8 cellular contexts compared by ENCODE assay signal in the genomic region with DNA sequence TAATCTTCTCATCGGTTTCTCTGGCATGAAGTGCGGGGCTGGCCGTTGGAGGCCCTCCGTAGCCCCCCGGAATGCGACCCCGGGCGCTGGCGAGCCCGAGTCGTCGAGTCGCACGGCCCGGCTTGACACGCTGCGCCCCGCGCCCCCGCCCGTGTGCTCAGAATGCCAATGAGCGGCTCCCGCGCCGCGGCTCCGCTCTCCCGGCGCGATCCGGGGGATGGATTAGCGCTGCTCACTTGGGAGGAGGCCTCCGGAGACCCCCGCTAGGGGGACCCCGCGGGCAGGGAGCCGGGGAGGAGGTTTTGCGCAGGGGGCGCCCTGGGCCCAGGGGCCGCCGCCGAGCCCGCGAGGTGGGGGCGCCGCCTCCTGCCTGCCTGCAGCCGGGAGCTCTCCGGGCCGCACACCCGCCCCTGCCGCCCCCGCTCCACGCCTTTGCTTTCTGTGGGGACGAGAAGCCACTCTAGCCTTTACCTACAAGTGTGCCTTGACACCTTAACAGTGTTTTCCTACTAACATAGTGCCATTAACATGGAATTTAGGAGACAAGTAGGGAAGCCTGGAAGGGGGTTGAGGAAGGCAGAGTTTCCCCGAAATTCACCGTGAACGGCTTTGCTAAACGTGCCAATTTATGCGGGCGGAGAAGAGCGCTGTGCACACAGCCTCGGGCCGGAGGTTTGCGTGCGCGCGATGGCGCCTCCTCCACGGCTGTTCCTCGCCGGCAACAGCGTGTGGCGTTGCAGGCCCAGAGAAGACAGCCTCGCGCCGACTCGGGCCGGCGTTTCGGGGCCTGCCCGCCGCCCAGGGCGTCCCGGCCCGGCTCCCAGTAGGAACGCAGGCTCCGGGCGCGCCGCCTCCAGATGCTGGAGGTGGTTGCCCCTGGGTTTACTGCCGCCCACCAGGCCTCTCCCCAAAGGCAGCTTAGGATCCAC.
DNase-seq lines count a peak whose midpoint lies in the region; ATAC-seq and TF ChIP-seq lines count a peak whose summit lies in the region.

No MANE protein-coding gene starts in this region.

- no peaks in the 10 kb centered on the region for H3K4me1 Mint-ChIP-seq in central memory CD8-positive, alpha-beta T cell

- peak; percentile 48 for ATAC-seq in GM18909 (IDR thresholded peaks at IDR 0.05; ENCODE audit: poor library complexity, unreplicated experiment)
- peak; percentile 46 for ATAC-seq in central memory CD8-positive, alpha-beta T cell (replicated peaks; ENCODE audit: extremely low read depth, poor library complexity, severe bottlenecking)
- ATAC-seq in HG02840 (IDR thresholded peaks at IDR 0.05; ENCODE audit: low FRiP score, unreplicated experiment) = no peak

- H3K4me3 ChIP-seq in AG09309 (ENCODE audit: control insufficient read depth, low read depth, low read length) = peak overlapping the region; percentile 33

- no peak overlapping the region for H3K4me3 Mint-ChIP-seq in central memory CD8-positive, alpha-beta T cell

- DNase-seq in AG09309 (ENCODE audit: low read depth) = no peak
- peak; percentile 63 to 66 for DNase-seq in Kasumi-1 (lab: John Stamatoyannopoulos, UW)
- peak; percentile 69 for DNase-seq in UCSD-AML1 (lab: John Stamatoyannopoulos, UW; ENCODE audit: unreplicated experiment)
- peak in 1 of 2 donors; percentile 37 for DNase-seq in central memory CD8-positive, alpha-beta T cell (ENCODE audit: low spot score in 2 of 2)
- DNase-seq in kidney glomerular epithelial cell (lab: John Stamatoyannopoulos, UW) = peak; percentile 14
- DNase-seq in stimulated activated CD4-positive, alpha-beta T cell treated with anti-CD3 and anti-CD28 coated beads, Interleukin-4, amount 100 ng/mL, for 48 hours (ENCODE audit: low read depth in 2 of 2) = peak; percentile 55

- TF ChIP-seq CTCF in AG09309 (IDR thresholded peaks at IDR 0.05; ENCODE audit: control insufficient read depth, insufficient read depth, low read depth, low read length, missing control alignments) = peak; percentile 51

- H3K36me3 Mint-ChIP-seq in central memory CD8-positive, alpha-beta T cell (ENCODE audit: insufficient read depth) = no peaks in the 10 kb centered on the region

- no peak overlapping the region for H3K27ac Mint-ChIP-seq in central memory CD8-positive, alpha-beta T cell (ENCODE audit: low read depth)

- H3K27me3 Mint-ChIP-seq in central memory CD8-positive, alpha-beta T cell = peaks cover 59% of the 10 kb centered on the region

- no peaks in the 10 kb centered on the region for H3K9me3 Mint-ChIP-seq in central memory CD8-positive, alpha-beta T cell
